ENCODE assay signal across 1 cellular context in the genomic region with DNA sequence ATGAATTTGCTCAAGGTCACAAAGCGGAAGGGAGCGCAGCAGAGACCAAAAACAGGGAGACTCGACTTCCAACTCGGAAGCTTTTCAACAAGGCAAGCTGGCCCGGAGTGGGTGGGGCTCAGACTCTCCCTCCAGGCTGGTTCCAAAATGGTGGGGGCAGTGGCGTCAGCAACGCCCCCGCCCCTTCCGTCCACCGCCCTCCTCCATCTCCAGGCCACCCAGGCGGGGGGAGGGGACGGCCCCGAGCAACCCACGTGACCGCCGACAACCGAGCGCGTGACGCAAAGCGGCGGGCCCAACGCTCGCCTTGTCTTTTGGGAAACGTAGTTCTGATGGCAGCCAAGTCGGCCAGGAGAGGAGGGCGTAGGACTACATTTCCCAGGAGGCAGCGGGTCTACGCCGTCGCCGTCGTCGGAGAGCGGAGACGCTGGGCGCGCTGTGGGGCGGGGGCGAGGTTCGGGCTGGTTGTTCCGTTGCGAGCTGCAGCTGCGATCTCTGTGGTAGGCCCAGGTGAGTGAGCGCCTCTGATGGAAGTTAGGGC.
TF ChIP-seq lines count a peak whose summit lies in the region.

A gene with protein sequence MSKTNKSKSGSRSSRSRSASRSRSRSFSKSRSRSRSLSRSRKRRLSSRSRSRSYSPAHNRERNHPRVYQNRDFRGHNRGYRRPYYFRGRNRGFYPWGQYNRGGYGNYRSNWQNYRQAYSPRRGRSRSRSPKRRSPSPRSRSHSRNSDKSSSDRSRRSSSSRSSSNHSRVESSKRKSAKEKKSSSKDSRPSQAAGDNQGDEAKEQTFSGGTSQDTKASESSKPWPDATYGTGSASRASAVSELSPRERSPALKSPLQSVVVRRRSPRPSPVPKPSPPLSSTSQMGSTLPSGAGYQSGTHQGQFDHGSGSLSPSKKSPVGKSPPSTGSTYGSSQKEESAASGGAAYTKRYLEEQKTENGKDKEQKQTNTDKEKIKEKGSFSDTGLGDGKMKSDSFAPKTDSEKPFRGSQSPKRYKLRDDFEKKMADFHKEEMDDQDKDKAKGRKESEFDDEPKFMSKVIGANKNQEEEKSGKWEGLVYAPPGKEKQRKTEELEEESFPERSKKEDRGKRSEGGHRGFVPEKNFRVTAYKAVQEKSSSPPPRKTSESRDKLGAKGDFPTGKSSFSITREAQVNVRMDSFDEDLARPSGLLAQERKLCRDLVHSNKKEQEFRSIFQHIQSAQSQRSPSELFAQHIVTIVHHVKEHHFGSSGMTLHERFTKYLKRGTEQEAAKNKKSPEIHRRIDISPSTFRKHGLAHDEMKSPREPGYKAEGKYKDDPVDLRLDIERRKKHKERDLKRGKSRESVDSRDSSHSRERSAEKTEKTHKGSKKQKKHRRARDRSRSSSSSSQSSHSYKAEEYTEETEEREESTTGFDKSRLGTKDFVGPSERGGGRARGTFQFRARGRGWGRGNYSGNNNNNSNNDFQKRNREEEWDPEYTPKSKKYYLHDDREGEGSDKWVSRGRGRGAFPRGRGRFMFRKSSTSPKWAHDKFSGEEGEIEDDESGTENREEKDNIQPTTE (plus strand): TSS at position 448 of the 541 bp plus-strand sequence. CDS start 58,121 bp downstream, outside the sequence.

TF ChIP-seq in HepG2, 621 proteins besides CTCF, POLR2A, EP300 and RAD21 (continued from another document):
- TF ChIP-seq TIGD3 (CRISPR knock-in tag; IDR thresholded peaks at IDR 0.05; ENCODE audit: borderline replicate concordance), result no peak
- TF ChIP-seq ZNF644 (CRISPR knock-in tag; IDR thresholded peaks at IDR 0.05; ENCODE audit: low read depth), result 0 out of 2 replicates have a peak, but pooled peaks have one; percentile 58
- peak; percentile 17; the same call in 1 of the 2 replicates for TF ChIP-seq ZNF430 (CRISPR knock-in tag; IDR thresholded peaks at IDR 0.05)
- TF ChIP-seq, protein P1, sequence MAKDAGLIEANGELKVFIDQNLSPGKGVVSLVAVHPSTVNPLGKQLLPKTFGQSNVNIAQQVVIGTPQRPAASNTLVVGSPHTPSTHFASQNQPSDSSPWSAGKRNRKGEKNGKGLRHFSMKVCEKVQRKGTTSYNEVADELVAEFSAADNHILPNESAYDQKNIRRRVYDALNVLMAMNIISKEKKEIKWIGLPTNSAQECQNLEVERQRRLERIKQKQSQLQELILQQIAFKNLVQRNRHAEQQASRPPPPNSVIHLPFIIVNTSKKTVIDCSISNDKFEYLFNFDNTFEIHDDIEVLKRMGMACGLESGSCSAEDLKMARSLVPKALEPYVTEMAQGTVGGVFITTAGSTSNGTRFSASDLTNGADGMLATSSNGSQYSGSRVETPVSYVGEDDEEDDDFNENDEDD (CRISPR knock-in tag; IDR thresholded peaks at IDR 0.05; ENCODE audit: borderline replicate concordance), result peak; percentile 66; the same call in 1 of the 2 replicates
- peak; percentile 58 for TF ChIP-seq CBFB (CRISPR knock-in tag; IDR thresholded peaks at IDR 0.05)
- TF ChIP-seq SP1 (IDR thresholded peaks at IDR 0.05), result no peak
- peak; percentile 84 for TF ChIP-seq SP1 (CRISPR knock-in tag; IDR thresholded peaks at IDR 0.05)
- peak; percentile 81; the same call in 1 of the 2 replicates for TF ChIP-seq ZNF792 (CRISPR knock-in tag; IDR thresholded peaks at IDR 0.05)
- no peak for TF ChIP-seq NONO (IDR thresholded peaks at IDR 0.05)
- TF ChIP-seq NONO (CRISPR knock-in tag; conservative IDR thresholded peaks at IDR 0.05), result peak; percentile 94
- TF ChIP-seq KLF11 (CRISPR knock-in tag; IDR thresholded peaks at IDR 0.05), result peak; percentile 74; the same call in 1 of the 2 replicates
- TF ChIP-seq POLR2AphosphoS2 (IDR thresholded peaks at IDR 0.05; ENCODE audit: low read depth, low read length), result 0 out of 2 replicates have a peak, but pooled peaks have one; percentile 18
